8 cellular contexts compared by ENCODE assay signal in the genomic region with DNA sequence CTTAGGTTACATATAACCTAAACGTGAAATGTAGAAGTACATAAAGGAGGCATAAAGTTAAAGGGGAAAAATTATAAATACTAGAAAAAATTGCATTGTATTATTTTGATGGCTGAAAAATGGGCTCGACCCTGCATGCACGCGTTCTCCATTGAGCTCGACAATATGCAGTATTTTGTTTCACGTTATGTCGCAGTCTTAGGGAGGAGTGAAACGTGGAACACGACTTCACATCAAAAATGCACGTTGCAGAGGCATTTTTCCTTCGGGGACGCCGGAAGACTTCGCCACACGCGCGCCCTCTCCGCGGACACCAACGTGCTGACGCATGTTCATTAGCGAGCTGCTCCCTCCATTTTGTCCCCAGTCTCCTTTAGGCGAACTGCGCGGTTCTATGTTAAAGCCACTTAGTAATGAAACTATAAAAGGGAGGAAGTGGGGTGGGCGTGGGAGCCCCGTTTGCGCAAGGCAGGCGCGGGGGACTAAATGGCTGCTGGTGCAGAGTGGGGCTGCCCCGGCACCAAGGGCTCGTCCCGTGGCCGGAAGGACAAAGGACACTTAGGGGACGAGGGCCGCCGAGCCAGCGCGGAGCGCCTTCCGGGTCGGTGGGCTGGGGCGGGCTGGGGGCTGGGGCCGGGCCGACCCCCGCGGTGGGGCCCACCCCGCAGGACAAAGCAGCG. TPM values are rescaled to one million over a fixed set of nuclear protein-coding genes. Genes with fewer than 3 reads are reported as not detected.
DNase-seq lines count a peak whose midpoint lies in the region; ATAC-seq, FAIRE-seq and TF ChIP-seq lines count a peak whose summit lies in the region.

No MANE protein-coding gene starts in this region.

- TF ChIP-seq CTCF in GM12878 (IDR thresholded peaks at IDR 0.05 in 2 of 3, conservative IDR thresholded peaks at IDR 0.05 in 1 of 3; ENCODE audit: control insufficient read depth in 2 of 3, extremely low read depth in 1 of 3, insufficient read depth in 1 of 3, low read depth in 3 of 3, low read length in 3 of 3) (no peak), smooth muscle cell (IDR thresholded peaks at IDR 0.05; ENCODE audit: borderline replicate concordance, insufficient read depth, poor library complexity, severe bottlenecking) (no peak)

- no peaks in the 10 kb centered on the region; a peak in 1 of 4 replicates for H3K36me3 ChIP-seq in GM12878 (ENCODE audit: control insufficient read depth in 2 of 2, insufficient read depth in 2 of 2, low read length in 1 of 2)
- H3K36me3 ChIP-seq in smooth muscle cell (ENCODE audit: low read depth): no peaks in the 10 kb centered on the region

- H3K27ac ChIP-seq in GM12878 (ENCODE audit: control insufficient read depth, insufficient read depth) (peak overlapping the region; percentile 99), smooth muscle cell (ENCODE audit: low read depth) (peak overlapping the region; percentile 99)

- H3K27me3 ChIP-seq in GM12878 (replicated peaks in 1 of 2; ENCODE audit: control insufficient read depth in 2 of 2, insufficient read depth in 2 of 2, low read length in 1 of 2) (no peaks in the 10 kb centered on the region), smooth muscle cell (ENCODE audit: low read depth) (no peaks in the 10 kb centered on the region)

- peak; percentile 73 for DNase-seq in activated T-cell treated with anti-CD3 and anti-CD28 coated beads for 1 hour (ENCODE audit: low read depth)
- DNase-seq in activated T-cell treated with anti-CD3 and anti-CD28 coated beads, Interleukin-2, amount 50 U/mL, for 1 hour: no peak
- DNase-seq in NCI-H187 (lab: John Stamatoyannopoulos, UW): peak; percentile 57 to 63
- DNase-seq in T-helper 9 cell: peak; percentile 76
- DNase-seq in GM12878 (ENCODE audit: low read depth, low spot score): peak; percentile 88
- DNase-seq in smooth muscle cell (lab: John Stamatoyannopoulos, UW; ENCODE audit: unreplicated experiment): peak; percentile 94

- peak; percentile 24 to 27; a peak in 2 of 4 replicates for TF ChIP-seq EP300 in GM12878 (IDR thresholded peaks at IDR 0.05; ENCODE audit: borderline replicate concordance in 1 of 2, control insufficient read depth in 1 of 2, low read depth in 2 of 2, low read length in 2 of 2)

- BruUV-seq in GM12878 (replicated peaks; lab: Mats Ljungman, UMichigan): TSS peak; percentile 76

- FAIRE-seq in GM12878 (lab: Jason Lieb, UNC): peak; percentile 80

- H3K4me2 ChIP-seq in GM12878 (ENCODE audit: control insufficient read depth, insufficient read depth) (peak overlapping the region; percentile 91), smooth muscle cell (peak overlapping the region; percentile 92)

- no peak; the same call in none of the 2 replicates for TF ChIP-seq POLR2A in GM12878 (IDR thresholded peaks at IDR 0.05; ENCODE audit: low read depth, low read length)

- SMC1A ChIA-PET in GM12878 (lab: Charles Lee; ENCODE audit: uncharacterized antibody, unreplicated experiment): interaction anchor here (0.8 to 16.8 kb wide), 6 partner anchors 8 to 137 kb away, joined by 3 to 360 read pairs (median 10); partner anchors contain the start of gene HNRNPU

- CTCF ChIA-PET in GM12878 (lab: Yijun Ruan, JAX): interaction anchor here (1.2 to 7.9 kb wide), 4 partner anchors 27 to 208 kb away, joined by 3 to 98 read pairs (median 23); partner anchors contain the start of gene HNRNPU

- 1% methylated on average over 34 of the region's 49 CpGs for WGBS in GM12878 (ENCODE audit: insufficient coverage, insufficient replicate concordance, low lambda C conversion rate, missing lambda C conversion rate)
- under 1% methylated on average over 31 of the region's 49 CpGs for WGBS in smooth muscle cell (ENCODE audit: low lambda C conversion rate)

- 0 out of 2 replicates have a peak, but pooled peaks have one; percentile 13 for TF ChIP-seq RAD21 in GM12878 (IDR thresholded peaks at IDR 0.05; ENCODE audit: insufficient read depth, low read depth, low read length)

- H3K4me1 ChIP-seq in GM12878 (ENCODE audit: control insufficient read depth, insufficient read depth, low read length): peaks cover 6% of the 10 kb centered on the region
- peaks cover 17% of the 10 kb centered on the region for H3K4me1 ChIP-seq in smooth muscle cell (ENCODE audit: low read depth)

- H3K9ac ChIP-seq in GM12878 (ENCODE audit: control insufficient read depth, insufficient read depth, low read length) (peak overlapping the region; percentile 96), smooth muscle cell (ENCODE audit: low read depth) (peak overlapping the region; percentile 96)

- H3K79me2 ChIP-seq in GM12878 (ENCODE audit: control insufficient read depth, insufficient read depth, low read length) (peaks cover 42% of the 10 kb centered on the region), smooth muscle cell (ENCODE audit: low read depth) (peaks cover 36% of the 10 kb centered on the region)

- H3F3A ChIP-seq in smooth muscle cell (ENCODE audit: low read depth): peaks cover 32% of the 10 kb centered on the region

- RAD21 ChIA-PET in GM12878 (lab: Charles Lee; ENCODE audit: unreplicated experiment): interaction anchor here (0.6 to 4.1 kb wide), 11 partner anchors 17 to 208 kb away, joined by 3 to 44 read pairs (median 7); partner anchors contain the start of gene HNRNPU

- H2AFZ ChIP-seq in GM12878 (ENCODE audit: control insufficient read depth, low read depth, low read length) (peak overlapping the region; percentile 92), smooth muscle cell (ENCODE audit: low read depth) (peak overlapping the region; percentile 80)

- peaks cover 3% of the 10 kb centered on the region; the same call in 1 of the 3 replicates for H3K9me3 ChIP-seq in GM12878 (replicated peaks; ENCODE audit: control insufficient read depth, insufficient read depth, low read length)
- no peaks in the 10 kb centered on the region for H3K9me3 ChIP-seq in iPS-18c (ENCODE audit: control insufficient read depth, insufficient read depth, low read length)
- no peaks in the 10 kb centered on the region for H3K9me3 ChIP-seq in smooth muscle cell (replicated peaks; ENCODE audit: low read depth)

- H3K4me3 ChIP-seq in GM12878 (peak overlapping the region; percentile 72), iPS-18c (ENCODE audit: insufficient read depth, low read depth, low read length) (peak overlapping the region; percentile 78), smooth muscle cell (peak overlapping the region; percentile 72)

- in situ Hi-C loops in GM12878 (cut with MboI): no loop called here

- intact Hi-C loops in GM12878 (cut with micrococcal nuclease; ENCODE audit: unreplicated experiment): loop anchor here (1.0 to 10.0 kb wide), 8 partner anchors 19 to 510 kb away; partner anchors contain the start of genes ADSS2 and HNRNPU

- POLR2A ChIA-PET in GM12878 (lab: Charles Lee): interaction anchor here (0.7 to 14.7 kb wide), 5 partner anchors 20 to 135 kb away, joined by 4 to 350 read pairs (median 17); partner anchors contain the start of gene HNRNPU

- ATAC-seq in HG02884 (IDR thresholded peaks at IDR 0.05; ENCODE audit: unreplicated experiment) (peak; percentile 66), GM12878 (peak; percentile 75)

- H4K20me1 ChIP-seq in GM12878 (ENCODE audit: control insufficient read depth, insufficient read depth) (no peaks in the 10 kb centered on the region), smooth muscle cell (ENCODE audit: low read depth) (no peaks in the 10 kb centered on the region)

TF ChIP-seq in GM12878, 131 proteins besides CTCF, POLR2A, EP300 and RAD21 (continues in another document):
- TF ChIP-seq WRNIP1 (IDR thresholded peaks at IDR 0.05; ENCODE audit: borderline replicate concordance, low read depth, low read length): 0 out of 2 replicates have a peak, but pooled peaks have one; percentile 72
- no peak for TF ChIP-seq SRF (IDR thresholded peaks at IDR 0.05; ENCODE audit: low read depth in 2 of 2, low read length in 2 of 2)
- TF ChIP-seq YBX1 (IDR thresholded peaks at IDR 0.05): no peak
- TF ChIP-seq SMAD1 (IDR thresholded peaks at IDR 0.05; ENCODE audit: low read depth, partially characterized antibody): peak; percentile 38

RNA-seq across cellular contexts. Expression of gene COX20, which starts 0.7 kb away (rescaled TPM):
- total RNA-seq in GM12878 (2013; cell fraction: nucleolus; rRNA removed): 28.5 and 29.0 TPM in 2 replicates
- total RNA-seq in GM12878 (2014; rRNA removed) (22.8 and 25.9 TPM in 2 replicates), GM12878 (2014; rRNA removed; fragmentation: Illumina TruSeq; extraction: Trizol) (31.6 and 40.4 TPM in 2 replicates), GM12878 (2021) (22.1 and 28.4 TPM in 2 replicates), smooth muscle cell (11.1 and 14.7 TPM in 2 replicates)
- 11.9 TPM for polyA plus RNA-seq in GM12878 (2011; ENCODE audit: low read depth)
- polyA plus RNA-seq in GM12878 (2011; rRNA removed) (36.7 and 75.5 TPM in 2 replicates), GM12878 (2014; fragmentation: Illumina TruSeq; extraction: Trizol) (54.4 and 54.9 TPM in 2 replicates), GM12878 (2014; fragmentation: Nextera tagmentation; extraction: Ambion mirVana) (10 to 100 TPM; 91.9 to 95.3 TPM), GM12878 (2014; rRNA removed) (38.0 and 51.0 TPM in 2 replicates), GM12878 (2016; fragmentation: Nextera tagmentation; extraction: Ambion mirVana) (100 to 1,000 TPM; 112 TPM), smooth muscle cell (37.2 and 56.7 TPM in 2 replicates)
- 12.9 and 14.4 TPM in 2 replicates for polyA plus RNA-seq in GM12878 (2011; cell fraction: cytosol; rRNA removed)
- 17.8 and 18.8 TPM in 2 replicates for polyA plus RNA-seq in GM12878 (2011; cell fraction: nucleus; rRNA removed)
- polyA plus RNA-seq in GM12878 (2012): 35.9 and 36.7 TPM in 2 replicates
- polyA minus RNA-seq in GM12878 (2011; rRNA and poly(A)+ RNA removed): 8.3 and 11.3 TPM in 2 replicates
- 2.5 and 3.8 TPM in 2 replicates for polyA minus RNA-seq in GM12878 (2011; cell fraction: cytosol; rRNA and poly(A)+ RNA removed)
- polyA minus RNA-seq in GM12878 (2011; cell fraction: nucleus; rRNA and poly(A)+ RNA removed): 16.2 and 22.1 TPM in 2 replicates

RNA-seq across cellular contexts. Expression of gene HNRNPU, which starts 29.6 kb away (rescaled TPM):
- total RNA-seq in GM12878 (2013; cell fraction: nucleolus; rRNA removed): 817 and 826 TPM in 2 replicates
- total RNA-seq in GM12878 (2014; rRNA removed) (377 and 402 TPM in 2 replicates), GM12878 (2014; rRNA removed; fragmentation: Illumina TruSeq; extraction: Trizol) (443 and 460 TPM in 2 replicates), GM12878 (2021) (431 and 461 TPM in 2 replicates), smooth muscle cell (241 and 286 TPM in 2 replicates)
- 171 TPM for polyA plus RNA-seq in GM12878 (2011; ENCODE audit: low read depth)
- polyA plus RNA-seq in GM12878 (2011; rRNA removed) (327 and 513 TPM in 2 replicates), GM12878 (2014; fragmentation: Illumina TruSeq; extraction: Trizol) (569 and 704 TPM in 2 replicates), GM12878 (2014; fragmentation: Nextera tagmentation; extraction: Ambion mirVana) (100 to 1,000 TPM; 163 to 201 TPM), GM12878 (2014; rRNA removed) (331 and 358 TPM in 2 replicates), GM12878 (2016; fragmentation: Nextera tagmentation; extraction: Ambion mirVana) (100 to 1,000 TPM; 439 to 514 TPM), smooth muscle cell (198 and 236 TPM in 2 replicates)
- polyA plus RNA-seq in GM12878 (2011; cell fraction: cytosol; rRNA removed): 120 TPM in 2 replicates
- 211 and 351 TPM in 2 replicates for polyA plus RNA-seq in GM12878 (2011; cell fraction: nucleus; rRNA removed)
- polyA plus RNA-seq in GM12878 (2012): 234 TPM in 2 replicates
- 237 and 306 TPM in 2 replicates for polyA minus RNA-seq in GM12878 (2011; rRNA and poly(A)+ RNA removed)
- polyA minus RNA-seq in GM12878 (2011; cell fraction: cytosol; rRNA and poly(A)+ RNA removed): 125 and 176 TPM in 2 replicates
- 88.7 and 155 TPM in 2 replicates for polyA minus RNA-seq in GM12878 (2011; cell fraction: nucleus; rRNA and poly(A)+ RNA removed)
